ENCODE assay signal across 12 cellular contexts in genomic region chr9:35914307-35914807, GRCh38. TPM values are rescaled to one million over a fixed set of nuclear protein-coding genes. Genes with fewer than 3 reads are reported as not detected.
DNase-seq lines count a peak whose midpoint lies in the region; ATAC-seq and TF ChIP-seq lines count a peak whose summit lies in the region.
"Had no signal": no experiment of that assay in that cellular context is flagged by ENCODE, and none has a peak within 500 bp of the region (broad histone marks: within the 10 kb centered on the region; RNA-seq: fewer than 3 reads in every experiment).

No MANE protein-coding gene starts in this region.

- H3K9me3 Mint-ChIP-seq in MCF 10A (ENCODE audit: unreplicated experiment) = no peaks in the 10 kb centered on the region

- H3K4me3 ChIP-seq in breast epithelium = no peak overlapping the region

- peak overlapping the region; percentile 77 to 90 for H3K27ac ChIP-seq in breast epithelium

- TF ChIP-seq POLR2A in breast epithelium (IDR thresholded peaks at IDR 0.05) = no peak

- H3K4me3 Mint-ChIP-seq in MCF 10A (ENCODE audit: unreplicated experiment) = no peak overlapping the region

- H3K36me3 ChIP-seq in breast epithelium = no peaks in the 10 kb centered on the region

- CTCF ChIA-PET in MCF 10A (lab: Yijun Ruan, JAX) = interaction anchor here (0.5 to 1.9 kb wide), 3 partner anchors 11 to 109 kb away, joined by 3 to 8 read pairs (median 3); no protein-coding TSS in a partner anchor

- no peaks in the 10 kb centered on the region for H3K36me3 Mint-ChIP-seq in MCF 10A (ENCODE audit: insufficient read depth, unreplicated experiment)

- POLR2A ChIA-PET in MCF 10A (lab: Yijun Ruan, JAX) = interaction anchor here (0.6 to 1.5 kb wide), 4 partner anchors 10 to 186 kb away, joined by 3 to 9 read pairs (median 4); no protein-coding TSS in a partner anchor

- no peak overlapping the region for H3K27ac Mint-ChIP-seq in MCF 10A (ENCODE audit: low read depth, unreplicated experiment)

- H3K27me3 ChIP-seq in breast epithelium = no peaks in the 10 kb centered on the region

- intact Hi-C loops in breast epithelium (cut with DNase I; ENCODE audit: low total_unique reads) = loop anchor here (5.0 kb wide), 1 partner anchor 1792 kb away; no protein-coding TSS in a partner anchor
- intact Hi-C loops in MCF 10A (cut with micrococcal nuclease) = no loop called here

- no peaks in the 10 kb centered on the region for H3K27me3 Mint-ChIP-seq in MCF 10A (ENCODE audit: insufficient read depth, unreplicated experiment)

- TF ChIP-seq CTCF in breast epithelium (IDR thresholded peaks at IDR 0.05) = no peak
- TF ChIP-seq CTCF in MCF 10A (IDR thresholded peaks at IDR 0.05; ENCODE audit: unreplicated experiment) = no peak

- no peaks in the 10 kb centered on the region for H3K9me3 ChIP-seq in breast epithelium

- peaks cover 5 to 19% of the 10 kb centered on the region in 2 donors for H3K4me1 ChIP-seq in breast epithelium

- peak in 1 of 2 donors; percentile 88 for DNase-seq in breast epithelium (ENCODE audit: low spot score in 2 of 2)
- no peak for DNase-seq in MCF 10A (ENCODE audit: unreplicated experiment)
- DNase-seq in dermis blood vessel endothelial cell = peak; percentile 56
- DNase-seq in lung microvascular endothelial cell (ENCODE audit: low read depth in 2 of 2) = peak; percentile 63 to 88
- DNase-seq in GM19240 (ENCODE audit: insufficient read length, low spot score) = no peak
- no peak for DNase-seq in NCI-H1417 treated with DMSO at 0.1 percent for 48 hours (lab: John Stamatoyannopoulos, UW)
- no peak for DNase-seq in NCI-H69 (lab: John Stamatoyannopoulos, UW)
- DNase-seq: AML-193; central memory CD4-positive, alpha-beta T cell had no signal

- no peak for ATAC-seq in GM21576 (IDR thresholded peaks at IDR 0.05; ENCODE audit: unreplicated experiment)

- H3K4me1 Mint-ChIP-seq in MCF 10A (ENCODE audit: insufficient read depth, unreplicated experiment) = peaks cover 9% of the 10 kb centered on the region

- no TSS peak for BruUV-seq in MCF 10A (replicated peaks; lab: Mats Ljungman, UMichigan)

RNA-seq across cellular contexts. Expression of gene SPAAR, which starts 5.1 kb away (rescaled TPM):
- total RNA-seq in breast epithelium (10 to 100 TPM in 1 of 3 donors, 1 to 10 TPM in 2; 4.8 to 13.4 (median 8.6) TPM), MCF 10A (2022) (0.27 and 0.72 TPM in 2 replicates), dermis blood vessel endothelial cell (3.2 and 3.8 TPM in 2 replicates), lung microvascular endothelial cell (1.8 and 3.5 TPM in 2 replicates)
- total RNA-seq: T-helper 2 cell treated with Interferon-gamma antibody and Interleukin-4, amounts not matched to agents 100 ng/mL and 5 ng/mL, for 36 hours had no signal

RNA-seq across cellular contexts. Expression of gene HRCT1, which starts 8.4 kb away (rescaled TPM):
- 10 to 100 TPM in 2 of 3 donors, 1 to 10 TPM in 1; 3.4 to 16.0 (median 12.8) TPM for total RNA-seq in breast epithelium
- total RNA-seq in MCF 10A (2022) = 4.4 and 6.0 TPM in 2 replicates
- total RNA-seq in dermis blood vessel endothelial cell = 0.93 and 2.6 TPM in 2 replicates
- 1.8 and 4.1 TPM in 2 replicates for total RNA-seq in lung microvascular endothelial cell
- total RNA-seq: T-helper 2 cell treated with Interferon-gamma antibody and Interleukin-4, amounts not matched to agents 100 ng/mL and 5 ng/mL, for 36 hours had no signal

RNA-seq across cellular contexts. Expression of gene OR2S2, which starts 43.6 kb away (rescaled TPM):
- total RNA-seq in breast epithelium = not detected
- not detected in 2 replicates for total RNA-seq in MCF 10A (2022)
- not detected in 2 replicates for total RNA-seq in dermis blood vessel endothelial cell
- total RNA-seq in lung microvascular endothelial cell = not detected in 2 replicates
- total RNA-seq: subcutaneous adipose tissue; T-helper 2 cell treated with Interferon-gamma antibody and Interleukin-4, amounts not matched to agents 100 ng/mL and 5 ng/mL, for 36 hours had no signal

RNA-seq across cellular contexts. Expression of gene OR13J1, which starts 44.2 kb away (rescaled TPM):
- total RNA-seq in breast epithelium (not detected), MCF 10A (2022) (not detected in 2 replicates), dermis blood vessel endothelial cell (not detected in 2 replicates), lung microvascular endothelial cell (not detected in 2 replicates)
- total RNA-seq: subcutaneous adipose tissue; T-helper 2 cell treated with Interferon-gamma antibody and Interleukin-4, amounts not matched to agents 100 ng/mL and 5 ng/mL, for 36 hours had no signal

Comparison
In these comparisons a context has a peak if more than half of its experiments do, and no peak if none do; other contexts are left out.
1. DNase-seq: peak in dermis blood vessel endothelial cell (single experiment) and lung microvascular endothelial cell (2 of 2); none in MCF 10A (single experiment), GM19240 (single experiment), NCI-H1417 treated with DMSO at 0.1 percent for 48 hours (single experiment) and NCI-H69 (single experiment).